Comparison of ENCODE assay signal across 8 cellular contexts in the genomic region with DNA sequence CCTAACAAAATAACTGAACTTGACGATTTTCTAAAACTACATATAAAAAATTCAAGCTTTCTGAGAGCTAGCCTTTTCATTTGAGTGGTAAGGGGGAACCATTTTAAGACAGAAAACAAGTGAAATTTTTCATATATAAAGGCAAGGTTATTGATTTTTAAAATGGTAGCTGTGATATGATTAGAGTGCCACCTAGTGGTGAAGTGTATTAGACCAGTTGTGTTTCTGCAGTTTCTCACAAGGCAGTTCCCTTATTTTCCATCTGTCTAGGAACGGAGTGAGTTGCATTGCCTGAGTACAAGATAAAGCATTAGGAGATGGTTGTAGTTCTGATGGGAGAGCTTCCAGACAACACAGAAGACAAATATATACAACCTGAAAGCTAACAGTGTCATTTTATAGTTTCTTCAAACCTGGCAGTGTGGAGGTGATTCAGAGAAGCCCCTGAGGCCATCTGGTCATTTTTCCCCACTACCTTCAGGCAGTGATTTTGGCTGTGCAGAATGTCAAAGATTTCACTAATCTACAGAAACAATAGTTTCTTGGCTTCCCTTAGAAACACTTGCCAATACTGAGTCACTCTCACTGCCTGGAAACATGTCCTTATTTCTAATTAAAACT.
DNase-seq lines count a peak whose midpoint lies in the region; ATAC-seq and TF ChIP-seq lines count a peak whose summit lies in the region.

No MANE protein-coding gene starts in this region.

- H3K4me1 ChIP-seq in PC-3 (ENCODE audit: insufficient read depth, low read length), result no peaks in the 10 kb centered on the region

- peak; percentile 90 for TF ChIP-seq RAD21 in Ishikawa (IDR thresholded peaks at IDR 0.05; ENCODE audit: low read depth)

- peak; percentile 65 for ATAC-seq in GM21381 (IDR thresholded peaks at IDR 0.05; ENCODE audit: unreplicated experiment)
- peak; percentile 60 for ATAC-seq in PC-3

- no peak overlapping the region for H3K4me2 ChIP-seq in PC-3 (ENCODE audit: low read length)

- no TSS peak for BruUV-seq in PC-3 (replicated peaks; lab: Mats Ljungman, UMichigan)

- TF ChIP-seq EP300 in Ishikawa (IDR thresholded peaks at IDR 0.05; ENCODE audit: borderline replicate concordance), result no peak

- no peak overlapping the region for H3K9ac ChIP-seq in PC-3 (ENCODE audit: low read length)

- no peaks in the 10 kb centered on the region for H3K36me3 ChIP-seq in PC-3 (ENCODE audit: low read depth, low read length)

- no peaks in the 10 kb centered on the region for H3F3A ChIP-seq in PC-3 (ENCODE audit: low read length, unreplicated experiment)

- DNase-seq in DMS53 treated with DMSO at 0.1 percent for 48 hours (lab: John Stamatoyannopoulos, UW; ENCODE audit: unreplicated experiment) (peak; percentile 78), PC-3 (peak; percentile 78), dedifferentiated amniotic fluid mesenchymal stem cell (ENCODE audit: extremely low spot score) (peak; percentile 69), midbrain (lab: John Stamatoyannopoulos, UW) (peak; percentile 40), ecto neural progenitor cell (ENCODE audit: low spot score) (no peak), epidermal melanocyte (ENCODE audit: insufficient read length, low spot score) (no peak)

- POLR2A ChIA-PET in PC-3 (lab: Charles Lee; ENCODE audit: unreplicated experiment), result no interaction called here

- H3K9me2 ChIP-seq in PC-3 (replicated peaks; ENCODE audit: low read length), result no peaks in the 10 kb centered on the region

- H4K20me1 ChIP-seq in PC-3 (ENCODE audit: low read length), result no peaks in the 10 kb centered on the region

- intact Hi-C loops in PC-3 (cut with micrococcal nuclease), result loop anchor here (2.0 to 10.0 kb wide), 5 partner anchors 181 to 1121 kb away; no protein-coding TSS in a partner anchor

- peak; percentile 93 for TF ChIP-seq CTCF in PC-3 (conservative IDR thresholded peaks at IDR 0.05; ENCODE audit: low read depth, low read length)

- CTCF ChIA-PET in PC-3 (lab: Charles Lee), result interaction anchor here (0.6 to 0.7 kb wide), 2 partner anchors 601 to 1637 kb away, joined by 3 read pairs; no protein-coding TSS in a partner anchor

- no peaks in the 10 kb centered on the region for H3K9me3 ChIP-seq in PC-3 (ENCODE audit: low read length)

- peak overlapping the region; percentile 2; the same call in 1 of the 2 replicates for H2AFZ ChIP-seq in PC-3 (ENCODE audit: low read length)

- H3K27ac ChIP-seq in PC-3 (ENCODE audit: low read length), result no peak overlapping the region

- H3K79me2 ChIP-seq in PC-3 (ENCODE audit: low read length), result no peaks in the 10 kb centered on the region

- no peaks in the 10 kb centered on the region for H3K27me3 ChIP-seq in PC-3 (ENCODE audit: low read length)

- H3K4me3 ChIP-seq in PC-3 (ENCODE audit: low read length), result no peak overlapping the region

TF ChIP-seq in Ishikawa, 13 proteins besides CTCF, POLR2A, EP300 and RAD21:
- TF ChIP-seq ZBTB7A (IDR thresholded peaks at IDR 0.05; ENCODE audit: low read depth) (no peak), FOXM1 (IDR thresholded peaks at IDR 0.05; ENCODE audit: borderline replicate concordance, low read depth) (peak; percentile 67)

Comparison
In these comparisons a context has a peak if more than half of its experiments do, and no peak if none do; other contexts are left out.
1. DNase-seq: peak in DMS53 treated with DMSO at 0.1 percent for 48 hours (single experiment), PC-3 (single experiment), dedifferentiated amniotic fluid mesenchymal stem cell (single experiment) and midbrain (single experiment); none in ecto neural progenitor cell (single experiment) and epidermal melanocyte (single experiment).